8 cellular contexts compared by ENCODE assay signal in genomic region chr6:14452567-14453527, GRCh38.
DNase-seq lines count a peak whose midpoint lies in the region; ATAC-seq and TF ChIP-seq lines count a peak whose summit lies in the region.

No MANE protein-coding gene starts in this region.

- DNase-seq in HUDEP-2 (lab: John Stamatoyannopoulos, UW; ENCODE audit: unreplicated experiment in 76 of 76) (peak in 65 of 76 experiments; percentile 16 to 86 (median 56)), activated T-cell treated with anti-CD3 and anti-CD28 coated beads for 48 hours (ENCODE audit: low read depth) (peak; percentile 52), 8988T (no peak), mesenteric fat pad (ENCODE audit: low spot score) (no peak), left lung (no peak)
- DNase-seq in stimulated activated CD4-positive, alpha-beta T cell treated with anti-CD3 and anti-CD28 coated beads, Interleukin-15, amount 100 ng/mL, for 24 hours: peak; percentile 79

- ATAC-seq in GM18870 (IDR thresholded peaks at IDR 0.05; ENCODE audit: unreplicated experiment) (peak; percentile 93), GM18517 (IDR thresholded peaks at IDR 0.05; ENCODE audit: unreplicated experiment) (no peak), left lung (no peak)

- no peak overlapping the region for H3K27ac ChIP-seq in left lung

- H3K36me3 ChIP-seq in left lung: no peaks in the 10 kb centered on the region

- intact Hi-C loops in left lung (cut with DNase I): no loop called here

- no peaks in the 10 kb centered on the region for H3K4me1 ChIP-seq in left lung

- no peaks in the 10 kb centered on the region for H3K9me3 ChIP-seq in left lung

- TF ChIP-seq CTCF in left lung (IDR thresholded peaks at IDR 0.05): no peak

- peaks cover 0 to 5% of the 10 kb centered on the region in 2 donors for H3K27me3 ChIP-seq in left lung

- no peak overlapping the region for H3K4me3 ChIP-seq in left lung

Comparison
In these comparisons a context has a peak if more than half of its experiments do, and no peak if none do; other contexts are left out.
1. DNase-seq: peak in HUDEP-2 (65 of 76), activated T-cell treated with anti-CD3 and anti-CD28 coated beads for 48 hours (single experiment) and stimulated activated CD4-positive, alpha-beta T cell treated with anti-CD3 and anti-CD28 coated beads, Interleukin-15, amount 100 ng/mL, for 24 hours (single experiment); none in 8988T (single experiment), mesenteric fat pad (single experiment) and left lung (0 of 2).